ENCODE assay signal across 1 cellular context in the genomic region with DNA sequence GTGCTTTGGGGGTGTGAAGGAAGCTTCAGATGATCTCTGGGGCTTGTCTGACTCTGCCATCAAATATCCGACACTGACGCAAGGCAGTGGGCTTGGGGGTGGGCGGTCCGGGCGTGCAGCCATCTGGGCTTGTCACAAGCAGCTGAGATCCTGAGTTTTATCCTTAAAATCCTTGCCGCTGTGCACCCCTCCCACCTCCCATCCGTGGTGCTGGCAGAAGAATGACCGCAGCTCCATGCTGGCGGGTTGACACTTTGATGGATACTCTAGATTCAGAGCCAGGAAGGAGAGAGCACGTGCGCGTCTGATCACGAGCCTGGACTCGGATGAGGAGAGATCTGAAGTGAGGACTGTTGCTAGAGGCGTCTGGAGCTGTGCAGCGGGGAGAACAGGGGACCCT.
TF ChIP-seq lines count a peak whose summit lies in the region.

No MANE protein-coding gene starts in this region.

TF ChIP-seq in K562, 482 proteins besides CTCF, POLR2A, EP300 and RAD21 (continued from another document and continues in another):
- TF ChIP-seq, protein P1, sequence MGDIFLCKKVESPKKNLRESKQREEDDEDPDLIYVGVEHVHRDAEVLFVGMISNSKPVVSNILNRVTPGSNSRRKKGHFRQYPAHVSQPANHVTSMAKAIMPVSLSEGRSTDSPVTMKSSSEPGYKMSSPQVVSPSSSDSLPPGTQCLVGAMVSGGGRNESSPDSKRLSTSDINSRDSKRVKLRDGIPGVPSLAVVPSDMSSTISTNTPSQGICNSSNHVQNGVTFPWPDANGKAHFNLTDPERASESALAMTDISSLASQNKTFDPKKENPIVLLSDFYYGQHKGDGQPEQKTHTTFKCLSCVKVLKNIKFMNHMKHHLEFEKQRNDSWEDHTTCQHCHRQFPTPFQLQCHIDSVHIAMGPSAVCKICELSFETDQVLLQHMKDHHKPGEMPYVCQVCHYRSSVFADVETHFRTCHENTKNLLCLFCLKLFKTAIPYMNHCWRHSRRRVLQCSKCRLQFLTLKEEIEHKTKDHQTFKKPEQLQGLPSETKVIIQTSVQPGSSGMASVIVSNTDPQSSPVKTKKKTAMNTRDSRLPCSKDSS (IDR thresholded peaks at IDR 0.05; ENCODE audit: low read depth, partially characterized antibody): no peak
- no peak for TF ChIP-seq SMARCC2 (IDR thresholded peaks at IDR 0.05; ENCODE audit: low read depth)
- TF ChIP-seq SP2 (IDR thresholded peaks at IDR 0.05; ENCODE audit: extremely low read depth, low read depth, low read length, poor library complexity, severe bottlenecking): no peak
- no peak for TF ChIP-seq XRCC3 (IDR thresholded peaks at IDR 0.05)
- no peak for TF ChIP-seq LEF1 (IDR thresholded peaks at IDR 0.05)
- TF ChIP-seq, protein P2, sequence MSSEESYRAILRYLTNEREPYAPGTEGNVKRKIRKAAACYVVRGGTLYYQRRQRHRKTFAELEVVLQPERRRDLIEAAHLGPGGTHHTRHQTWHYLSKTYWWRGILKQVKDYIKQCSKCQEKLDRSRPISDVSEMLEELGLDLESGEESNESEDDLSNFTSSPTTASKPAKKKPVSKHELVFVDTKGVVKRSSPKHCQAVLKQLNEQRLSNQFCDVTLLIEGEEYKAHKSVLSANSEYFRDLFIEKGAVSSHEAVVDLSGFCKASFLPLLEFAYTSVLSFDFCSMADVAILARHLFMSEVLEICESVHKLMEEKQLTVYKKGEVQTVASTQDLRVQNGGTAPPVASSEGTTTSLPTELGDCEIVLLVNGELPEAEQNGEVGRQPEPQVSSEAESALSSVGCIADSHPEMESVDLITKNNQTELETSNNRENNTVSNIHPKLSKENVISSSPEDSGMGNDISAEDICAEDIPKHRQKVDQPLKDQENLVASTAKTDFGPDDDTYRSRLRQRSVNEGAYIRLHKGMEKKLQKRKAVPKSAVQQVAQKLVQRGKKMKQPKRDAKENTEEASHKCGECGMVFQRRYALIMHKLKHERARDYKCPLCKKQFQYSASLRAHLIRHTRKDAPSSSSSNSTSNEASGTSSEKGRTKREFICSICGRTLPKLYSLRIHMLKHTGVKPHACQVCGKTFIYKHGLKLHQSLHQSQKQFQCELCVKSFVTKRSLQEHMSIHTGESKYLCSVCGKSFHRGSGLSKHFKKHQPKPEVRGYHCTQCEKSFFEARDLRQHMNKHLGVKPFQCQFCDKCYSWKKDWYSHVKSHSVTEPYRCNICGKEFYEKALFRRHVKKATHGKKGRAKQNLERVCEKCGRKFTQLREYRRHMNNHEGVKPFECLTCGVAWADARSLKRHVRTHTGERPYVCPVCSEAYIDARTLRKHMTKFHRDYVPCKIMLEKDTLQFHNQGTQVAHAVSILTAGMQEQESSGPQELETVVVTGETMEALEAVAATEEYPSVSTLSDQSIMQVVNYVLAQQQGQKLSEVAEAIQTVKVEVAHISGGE (CRISPR knock-in tag; IDR thresholded peaks at IDR 0.05): no peak
- TF ChIP-seq SRF (CRISPR knock-in tag; IDR thresholded peaks at IDR 0.05): no peak
- TF ChIP-seq, protein P3, sequence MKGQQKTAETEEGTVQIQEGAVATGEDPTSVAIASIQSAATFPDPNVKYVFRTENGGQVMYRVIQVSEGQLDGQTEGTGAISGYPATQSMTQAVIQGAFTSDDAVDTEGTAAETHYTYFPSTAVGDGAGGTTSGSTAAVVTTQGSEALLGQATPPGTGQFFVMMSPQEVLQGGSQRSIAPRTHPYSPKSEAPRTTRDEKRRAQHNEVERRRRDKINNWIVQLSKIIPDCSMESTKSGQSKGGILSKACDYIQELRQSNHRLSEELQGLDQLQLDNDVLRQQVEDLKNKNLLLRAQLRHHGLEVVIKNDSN (CRISPR knock-in tag; IDR thresholded peaks at IDR 0.05): 0 out of 2 replicates have a peak, but pooled peaks have one; percentile 24
- no peak for TF ChIP-seq PHF20 (IDR thresholded peaks at IDR 0.05; ENCODE audit: partially characterized antibody)
- TF ChIP-seq, protein P4, sequence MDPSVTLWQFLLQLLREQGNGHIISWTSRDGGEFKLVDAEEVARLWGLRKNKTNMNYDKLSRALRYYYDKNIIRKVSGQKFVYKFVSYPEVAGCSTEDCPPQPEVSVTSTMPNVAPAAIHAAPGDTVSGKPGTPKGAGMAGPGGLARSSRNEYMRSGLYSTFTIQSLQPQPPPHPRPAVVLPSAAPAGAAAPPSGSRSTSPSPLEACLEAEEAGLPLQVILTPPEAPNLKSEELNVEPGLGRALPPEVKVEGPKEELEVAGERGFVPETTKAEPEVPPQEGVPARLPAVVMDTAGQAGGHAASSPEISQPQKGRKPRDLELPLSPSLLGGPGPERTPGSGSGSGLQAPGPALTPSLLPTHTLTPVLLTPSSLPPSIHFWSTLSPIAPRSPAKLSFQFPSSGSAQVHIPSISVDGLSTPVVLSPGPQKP (CRISPR knock-in tag; IDR thresholded peaks at IDR 0.05): no peak
- no peak for TF ChIP-seq RCOR1 (IDR thresholded peaks at IDR 0.05; ENCODE audit: borderline replicate concordance in 1 of 2, low read depth in 2 of 2, low read length in 2 of 2)
- TF ChIP-seq, protein P5, sequence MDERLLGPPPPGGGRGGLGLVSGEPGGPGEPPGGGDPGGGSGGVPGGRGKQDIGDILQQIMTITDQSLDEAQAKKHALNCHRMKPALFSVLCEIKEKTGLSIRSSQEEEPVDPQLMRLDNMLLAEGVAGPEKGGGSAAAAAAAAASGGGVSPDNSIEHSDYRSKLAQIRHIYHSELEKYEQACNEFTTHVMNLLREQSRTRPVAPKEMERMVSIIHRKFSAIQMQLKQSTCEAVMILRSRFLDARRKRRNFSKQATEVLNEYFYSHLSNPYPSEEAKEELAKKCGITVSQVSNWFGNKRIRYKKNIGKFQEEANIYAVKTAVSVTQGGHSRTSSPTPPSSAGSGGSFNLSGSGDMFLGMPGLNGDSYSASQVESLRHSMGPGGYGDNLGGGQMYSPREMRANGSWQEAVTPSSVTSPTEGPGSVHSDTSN (CRISPR knock-in tag; IDR thresholded peaks at IDR 0.05; ENCODE audit: low read depth): no peak
- TF ChIP-seq, protein P5 (tag; conservative IDR thresholded peaks at IDR 0.05; ENCODE audit: low read depth): peak; percentile 80
- TF ChIP-seq ZNF79 (CRISPR knock-in tag; IDR thresholded peaks at IDR 0.05; ENCODE audit: low read depth): no peak
- TF ChIP-seq, protein P6, sequence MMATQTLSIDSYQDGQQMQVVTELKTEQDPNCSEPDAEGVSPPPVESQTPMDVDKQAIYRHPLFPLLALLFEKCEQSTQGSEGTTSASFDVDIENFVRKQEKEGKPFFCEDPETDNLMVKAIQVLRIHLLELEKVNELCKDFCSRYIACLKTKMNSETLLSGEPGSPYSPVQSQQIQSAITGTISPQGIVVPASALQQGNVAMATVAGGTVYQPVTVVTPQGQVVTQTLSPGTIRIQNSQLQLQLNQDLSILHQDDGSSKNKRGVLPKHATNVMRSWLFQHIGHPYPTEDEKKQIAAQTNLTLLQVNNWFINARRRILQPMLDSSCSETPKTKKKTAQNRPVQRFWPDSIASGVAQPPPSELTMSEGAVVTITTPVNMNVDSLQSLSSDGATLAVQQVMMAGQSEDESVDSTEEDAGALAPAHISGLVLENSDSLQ (IDR thresholded peaks at IDR 0.05): peak; percentile 33; the same call in 1 of the 2 replicates
- no peak for TF ChIP-seq MCM3 (IDR thresholded peaks at IDR 0.05)
- TF ChIP-seq, protein P7, sequence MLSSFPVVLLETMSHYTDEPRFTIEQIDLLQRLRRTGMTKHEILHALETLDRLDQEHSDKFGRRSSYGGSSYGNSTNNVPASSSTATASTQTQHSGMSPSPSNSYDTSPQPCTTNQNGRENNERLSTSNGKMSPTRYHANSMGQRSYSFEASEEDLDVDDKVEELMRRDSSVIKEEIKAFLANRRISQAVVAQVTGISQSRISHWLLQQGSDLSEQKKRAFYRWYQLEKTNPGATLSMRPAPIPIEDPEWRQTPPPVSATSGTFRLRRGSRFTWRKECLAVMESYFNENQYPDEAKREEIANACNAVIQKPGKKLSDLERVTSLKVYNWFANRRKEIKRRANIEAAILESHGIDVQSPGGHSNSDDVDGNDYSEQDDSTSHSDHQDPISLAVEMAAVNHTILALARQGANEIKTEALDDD (IDR thresholded peaks at IDR 0.05): no peak
- TF ChIP-seq, protein P8, sequence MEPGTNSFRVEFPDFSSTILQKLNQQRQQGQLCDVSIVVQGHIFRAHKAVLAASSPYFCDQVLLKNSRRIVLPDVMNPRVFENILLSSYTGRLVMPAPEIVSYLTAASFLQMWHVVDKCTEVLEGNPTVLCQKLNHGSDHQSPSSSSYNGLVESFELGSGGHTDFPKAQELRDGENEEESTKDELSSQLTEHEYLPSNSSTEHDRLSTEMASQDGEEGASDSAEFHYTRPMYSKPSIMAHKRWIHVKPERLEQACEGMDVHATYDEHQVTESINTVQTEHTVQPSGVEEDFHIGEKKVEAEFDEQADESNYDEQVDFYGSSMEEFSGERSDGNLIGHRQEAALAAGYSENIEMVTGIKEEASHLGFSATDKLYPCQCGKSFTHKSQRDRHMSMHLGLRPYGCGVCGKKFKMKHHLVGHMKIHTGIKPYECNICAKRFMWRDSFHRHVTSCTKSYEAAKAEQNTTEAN (CRISPR knock-in tag; IDR thresholded peaks at IDR 0.05): no peak
- TF ChIP-seq, protein P9, sequence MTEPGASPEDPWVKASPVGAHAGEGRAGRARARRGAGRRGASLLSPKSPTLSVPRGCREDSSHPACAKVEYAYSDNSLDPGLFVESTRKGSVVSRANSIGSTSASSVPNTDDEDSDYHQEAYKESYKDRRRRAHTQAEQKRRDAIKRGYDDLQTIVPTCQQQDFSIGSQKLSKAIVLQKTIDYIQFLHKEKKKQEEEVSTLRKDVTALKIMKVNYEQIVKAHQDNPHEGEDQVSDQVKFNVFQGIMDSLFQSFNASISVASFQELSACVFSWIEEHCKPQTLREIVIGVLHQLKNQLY (CRISPR knock-in tag; conservative IDR thresholded peaks at IDR 0.05): no peak
- TF ChIP-seq KAT8 (IDR thresholded peaks at IDR 0.05; ENCODE audit: low read depth): no peak
- TF ChIP-seq CCNT2 (IDR thresholded peaks at IDR 0.05; ENCODE audit: borderline replicate concordance, extremely low read depth, insufficient read length, low read depth, low read length): no peak
- TF ChIP-seq ZFX (CRISPR knock-in tag; IDR thresholded peaks at IDR 0.05): no peak
- no peak for TF ChIP-seq ZNF217 (CRISPR knock-in tag; IDR thresholded peaks at IDR 0.05)
- TF ChIP-seq MYC (IDR thresholded peaks at IDR 0.05; ENCODE audit: low read depth, low read length): 0 out of 2 replicates have a peak, but pooled peaks have one; percentile 52
- no peak for TF ChIP-seq MYC (CRISPR knock-in tag; IDR thresholded peaks at IDR 0.05; ENCODE audit: borderline replicate concordance, low read depth)
- no peak for TF ChIP-seq ETV5 (CRISPR knock-in tag; IDR thresholded peaks at IDR 0.05; ENCODE audit: low read depth)
- TF ChIP-seq ZNF696 (CRISPR knock-in tag; conservative IDR thresholded peaks at IDR 0.05): no peak
- TF ChIP-seq, protein P10, sequence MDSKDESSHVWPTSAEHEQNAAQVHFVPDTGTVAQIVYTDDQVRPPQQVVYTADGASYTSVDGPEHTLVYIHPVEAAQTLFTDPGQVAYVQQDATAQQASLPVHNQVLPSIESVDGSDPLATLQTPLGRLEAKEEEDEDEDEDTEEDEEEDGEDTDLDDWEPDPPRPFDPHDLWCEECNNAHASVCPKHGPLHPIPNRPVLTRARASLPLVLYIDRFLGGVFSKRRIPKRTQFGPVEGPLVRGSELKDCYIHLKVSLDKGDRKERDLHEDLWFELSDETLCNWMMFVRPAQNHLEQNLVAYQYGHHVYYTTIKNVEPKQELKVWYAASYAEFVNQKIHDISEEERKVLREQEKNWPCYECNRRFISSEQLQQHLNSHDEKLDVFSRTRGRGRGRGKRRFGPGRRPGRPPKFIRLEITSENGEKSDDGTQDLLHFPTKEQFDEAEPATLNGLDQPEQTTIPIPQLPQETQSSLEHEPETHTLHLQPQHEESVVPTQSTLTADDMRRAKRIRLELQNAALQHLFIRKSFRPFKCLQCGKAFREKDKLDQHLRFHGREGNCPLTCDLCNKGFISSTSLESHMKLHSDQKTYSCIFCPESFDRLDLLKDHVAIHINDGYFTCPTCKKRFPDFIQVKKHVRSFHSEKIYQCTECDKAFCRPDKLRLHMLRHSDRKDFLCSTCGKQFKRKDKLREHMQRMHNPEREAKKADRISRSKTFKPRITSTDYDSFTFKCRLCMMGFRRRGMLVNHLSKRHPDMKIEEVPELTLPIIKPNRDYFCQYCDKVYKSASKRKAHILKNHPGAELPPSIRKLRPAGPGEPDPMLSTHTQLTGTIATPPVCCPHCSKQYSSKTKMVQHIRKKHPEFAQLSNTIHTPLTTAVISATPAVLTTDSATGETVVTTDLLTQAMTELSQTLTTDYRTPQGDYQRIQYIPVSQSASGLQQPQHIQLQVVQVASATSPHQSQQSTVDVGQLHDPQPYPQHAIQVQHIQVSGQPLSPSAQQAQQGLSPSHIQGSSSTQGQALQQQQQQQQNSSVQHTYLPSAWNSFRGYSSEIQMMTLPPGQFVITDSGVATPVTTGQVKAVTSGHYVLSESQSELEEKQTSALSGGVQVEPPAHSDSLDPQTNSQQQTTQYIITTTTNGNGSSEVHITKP (IDR thresholded peaks at IDR 0.05; ENCODE audit: partially characterized antibody): no peak
- TF ChIP-seq ASH1L (IDR thresholded peaks at IDR 0.05; ENCODE audit: borderline replicate concordance, low read depth, partially characterized antibody): no peak
- TF ChIP-seq, protein P11, sequence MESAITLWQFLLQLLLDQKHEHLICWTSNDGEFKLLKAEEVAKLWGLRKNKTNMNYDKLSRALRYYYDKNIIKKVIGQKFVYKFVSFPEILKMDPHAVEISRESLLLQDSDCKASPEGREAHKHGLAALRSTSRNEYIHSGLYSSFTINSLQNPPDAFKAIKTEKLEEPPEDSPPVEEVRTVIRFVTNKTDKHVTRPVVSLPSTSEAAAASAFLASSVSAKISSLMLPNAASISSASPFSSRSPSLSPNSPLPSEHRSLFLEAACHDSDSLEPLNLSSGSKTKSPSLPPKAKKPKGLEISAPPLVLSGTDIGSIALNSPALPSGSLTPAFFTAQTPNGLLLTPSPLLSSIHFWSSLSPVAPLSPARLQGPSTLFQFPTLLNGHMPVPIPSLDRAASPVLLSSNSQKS (CRISPR knock-in tag; IDR thresholded peaks at IDR 0.05): no peak
- TF ChIP-seq HDAC6 (IDR thresholded peaks at IDR 0.05; ENCODE audit: low read depth, low read length): no peak
- TF ChIP-seq MEIS2 (IDR thresholded peaks at IDR 0.05; ENCODE audit: partially characterized antibody): peak; percentile 80
